25 cellular contexts compared by ENCODE assay signal in the genomic region with DNA sequence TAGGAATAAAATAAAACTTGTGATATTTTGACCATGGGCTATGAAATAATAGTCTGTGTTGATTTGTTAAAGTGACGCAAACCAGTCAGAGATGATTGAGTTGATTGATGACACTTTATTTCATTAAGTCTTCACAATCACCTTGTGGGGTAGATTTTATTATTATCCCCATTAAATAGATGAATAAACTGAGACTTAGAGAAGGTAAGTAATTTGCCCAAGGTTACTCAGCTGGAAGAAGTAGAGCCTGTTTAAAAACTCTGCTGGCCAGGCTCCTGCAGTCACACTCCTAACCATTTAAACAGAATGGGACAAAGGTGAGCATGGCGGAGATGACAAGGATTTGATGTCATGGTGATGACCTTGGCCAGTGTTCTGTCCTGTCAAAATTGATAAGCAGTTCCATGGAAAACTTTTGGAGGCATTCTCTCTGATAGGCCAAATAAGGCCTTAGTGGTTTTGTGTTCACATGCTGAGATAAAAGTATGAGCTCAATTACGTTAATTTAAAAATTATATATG. TPM values are rescaled to one million over a fixed set of nuclear protein-coding genes. Genes with fewer than 3 reads are reported as not detected.
DNase-seq lines count a peak whose midpoint lies in the region; ATAC-seq, FAIRE-seq and TF ChIP-seq lines count a peak whose summit lies in the region.
"Had no signal": no experiment of that assay in that cellular context is flagged by ENCODE, and none has a peak within 500 bp of the region (broad histone marks: within the 10 kb centered on the region; RNA-seq: fewer than 3 reads in every experiment).

No MANE protein-coding gene starts in this region.

- H3K4me1 ChIP-seq in adrenal gland (replicated peaks in 1 of 2), result no peaks in the 10 kb centered on the region
- H3K4me1 ChIP-seq in astrocyte (ENCODE audit: insufficient read depth, low read length), result no peaks in the 10 kb centered on the region
- no peaks in the 10 kb centered on the region for H3K4me1 ChIP-seq in ectodermal cell (ENCODE audit: control insufficient read depth, insufficient read depth, low read length)
- H3K4me1 ChIP-seq: BE2C, BLaER1 had no signal

- peak; percentile 23 for FAIRE-seq in astrocyte (lab: Jason Lieb, UNC)
- FAIRE-seq: A204.1, G401.6, GM12891, GM19239 had no signal

- H3K9me3 ChIP-seq in adrenal gland (replicated peaks in 1 of 3), result no peaks in the 10 kb centered on the region
- H3K9me3 ChIP-seq in astrocyte (ENCODE audit: insufficient read depth, low read depth, low read length), result no peaks in the 10 kb centered on the region
- H3K9me3 ChIP-seq in ectodermal cell (ENCODE audit: control insufficient read depth, low read length), result no peaks in the 10 kb centered on the region
- H3K9me3 ChIP-seq: BE2C had no signal

- no peaks in the 10 kb centered on the region for H3K27me3 ChIP-seq in adrenal gland
- no peaks in the 10 kb centered on the region for H3K27me3 ChIP-seq in astrocyte (ENCODE audit: insufficient read depth, low read length)
- H3K27me3 ChIP-seq in ectodermal cell (ENCODE audit: control insufficient read depth, insufficient read depth, low read length, poor library complexity, severe bottlenecking), result no peaks in the 10 kb centered on the region
- H3K27me3 ChIP-seq: BE2C, BLaER1 had no signal

- intact Hi-C loops in adrenal gland (cut with DNase I), result no loop called here

- H2AFZ ChIP-seq in astrocyte (ENCODE audit: low read depth, low read length), result no peak overlapping the region

- WGBS in adrenal gland, 4 donors, result 61 to 72% (median 64%) methylated on average over 3 of the region's 3 CpGs
- 95 to 100% methylated on average over 2 to 3 of the region's 3 CpGs for WGBS in ectodermal cell, 2 experiments

- peaks cover 3% of the 10 kb centered on the region for H3K9me3 Mint-ChIP-seq in astrocyte (ENCODE audit: unreplicated experiment)

- no peaks in the 10 kb centered on the region for H3K79me2 ChIP-seq in astrocyte (ENCODE audit: insufficient read depth, low read length)

- H3K4me2 ChIP-seq in astrocyte (ENCODE audit: low read length), result no peak overlapping the region
- H3K4me2 ChIP-seq: BLaER1 had no signal

- no peak overlapping the region for H3K9ac ChIP-seq in astrocyte (ENCODE audit: low read length)
- H3K9ac ChIP-seq: BLaER1 had no signal

- DNase-seq in adrenal gland (peak; percentile 31 to 69 (median 50)), astrocyte (ENCODE audit: low read depth) (no peak)
- DNase-seq: 8988T; ACHN; BE2C; C1 segment of cervical spinal cord; CD4-positive, alpha-beta memory T cell; CD4-positive, CD25-positive, alpha-beta regulatory T cell; CD8-positive, alpha-beta memory T cell; COR-L47; DMS 273 treated with DMSO at 0.1 percent for 48 hours; DMS153; DMS53; DMS79 treated with DMSO at 0.1 percent for 48 hours; GF-D8 had no signal

- peak overlapping the region in 1 of 5 donors; percentile 64 for H3K27ac ChIP-seq in adrenal gland
- no peak overlapping the region for H3K27ac ChIP-seq in astrocyte (ENCODE audit: low read depth, low read length)
- peak overlapping the region; percentile 16 for H3K27ac ChIP-seq in ectodermal cell (ENCODE audit: insufficient read depth, low read depth, low read length, poor library complexity, severe bottlenecking)
- H3K27ac ChIP-seq: BLaER1 had no signal

- no peak overlapping the region for H3K4me3 ChIP-seq in adrenal gland
- no peak overlapping the region for H3K4me3 ChIP-seq in astrocyte (ENCODE audit: insufficient read depth, low read depth, low read length)
- no peak overlapping the region for H3K4me3 ChIP-seq in ectodermal cell (ENCODE audit: insufficient read depth, low read depth, low read length)
- H3K4me3 ChIP-seq: BLaER1 had no signal

- no peaks in the 10 kb centered on the region for H4K20me1 ChIP-seq in astrocyte (ENCODE audit: insufficient read depth, low read length)
- H4K20me1 ChIP-seq: BLaER1 had no signal

- no peak for ATAC-seq in HG02852 (IDR thresholded peaks at IDR 0.05; ENCODE audit: unreplicated experiment)
- no peak for ATAC-seq in GM19395 (IDR thresholded peaks at IDR 0.05; ENCODE audit: unreplicated experiment)
- no peak for ATAC-seq in GM19452 (IDR thresholded peaks at IDR 0.05; ENCODE audit: unreplicated experiment)

- no peak overlapping the region for H3K27ac Mint-ChIP-seq in astrocyte (ENCODE audit: unreplicated experiment)
- H3K27ac Mint-ChIP-seq: CD14-positive monocyte; CD4-positive, alpha-beta memory T cell; CD4-positive, CD25-positive, alpha-beta regulatory T cell; CD8-positive, alpha-beta memory T cell had no signal

- no peaks in the 10 kb centered on the region for H3K27me3 Mint-ChIP-seq in astrocyte (ENCODE audit: low read depth, unreplicated experiment)

- H3K4me3 Mint-ChIP-seq in astrocyte (ENCODE audit: unreplicated experiment), result no peak overlapping the region
- H3K4me3 Mint-ChIP-seq: CD14-positive monocyte; CD4-positive, alpha-beta memory T cell; CD4-positive, CD25-positive, alpha-beta regulatory T cell; CD8-positive, alpha-beta memory T cell had no signal

- TF ChIP-seq CTCF in adrenal gland (IDR thresholded peaks at IDR 0.05) (no peak), astrocyte (IDR thresholded peaks at IDR 0.05; ENCODE audit: insufficient read depth, low read depth, low read length) (no peak)

- H3K36me3 ChIP-seq in adrenal gland (replicated peaks in 1 of 2) (no peaks in the 10 kb centered on the region), astrocyte (ENCODE audit: insufficient read depth, low read length) (no peaks in the 10 kb centered on the region), ectodermal cell (ENCODE audit: control insufficient read depth, insufficient read depth, low read length) (no peaks in the 10 kb centered on the region)
- H3K36me3 ChIP-seq: BE2C, BLaER1 had no signal

- peaks cover 6% of the 10 kb centered on the region for H3K36me3 Mint-ChIP-seq in astrocyte (ENCODE audit: low read depth, unreplicated experiment)
- H3K36me3 Mint-ChIP-seq: CD14-positive monocyte; CD4-positive, alpha-beta memory T cell; CD4-positive, CD25-positive, alpha-beta regulatory T cell had no signal

- no peak for TF ChIP-seq POLR2A in adrenal gland (IDR thresholded peaks at IDR 0.05)

- H3K4me1 Mint-ChIP-seq in astrocyte (ENCODE audit: low read depth, unreplicated experiment), result no peaks in the 10 kb centered on the region
- H3K4me1 Mint-ChIP-seq: CD14-positive monocyte had no signal

RNA-seq across cellular contexts. Expression of a gene that starts 22.7 kb away (rescaled TPM):
- total RNA-seq in adrenal gland (100 to 1,000 TPM in 1 of 8 donors, 10 to 100 TPM in 7; 12.6 to 183 (median 56.6) TPM), astrocyte (0.41 and 0.75 TPM in 2 replicates)
- polyA plus RNA-seq in adrenal gland, result 100 to 1,000 TPM in 2 of 3 donors, 10 to 100 TPM in 1; 11.3 to 144 (median 140) TPM
- 0.59 TPM for polyA plus RNA-seq in ectodermal cell (2013, experiment 1 of 4)
- 0.43 TPM for polyA plus RNA-seq in ectodermal cell (2013, experiment 2 of 4)
- 0.27 TPM for polyA plus RNA-seq in ectodermal cell (2013, experiment 3 of 4)
- polyA plus RNA-seq in ectodermal cell (2013, experiment 4 of 4), result 0.32 TPM
- total RNA-seq: CD4-positive, CD25-positive, alpha-beta regulatory T cell had no signal
- polyA plus RNA-seq: CD14-positive monocyte had no signal
